ENCODE assay signal across 28 cellular contexts in genomic region chr2:105460048-105460732, GRCh38.
A peak's percentile ranks its signal among the peaks of the same experiment; 100 is the strongest.
DNase-seq lines count a peak whose midpoint lies in the region; ATAC-seq and TF ChIP-seq lines count a peak whose summit lies in the region.
"Had no signal": no experiment of that assay in that cellular context is flagged by ENCODE, and none has a peak within 500 bp of the region (broad histone marks: within the 10 kb centered on the region; RNA-seq: fewer than 3 reads in every experiment).

No MANE protein-coding gene starts in this region.

- H3K4me1 ChIP-seq in left ventricle myocardium inferior (peaks cover 6% of the 10 kb centered on the region), mesenchymal stem cell (ENCODE audit: control insufficient read depth, insufficient read depth, low read depth, low read length) (peaks cover 2% of the 10 kb centered on the region), thyroid gland (peaks cover 13 to 22% of the 10 kb centered on the region in 2 donors)

- no peak for TF ChIP-seq POLR2A in thyroid gland (IDR thresholded peaks at IDR 0.05)

- H2BK5ac ChIP-seq in mesenchymal stem cell (ENCODE audit: low read depth, low read length, poor library complexity, severe bottlenecking), result no peak overlapping the region

- peak overlapping the region; percentile 21 for H3K9ac ChIP-seq in mesenchymal stem cell (ENCODE audit: low read length)

- no peak overlapping the region for H2AFZ ChIP-seq in mesenchymal stem cell (ENCODE audit: low read depth, low read length)

- H2BK12ac ChIP-seq in mesenchymal stem cell (ENCODE audit: low read length in 2 of 2), result peak overlapping the region in 1 of 2 experiments; percentile 67

- 88% methylated on average over 6 of the region's 6 CpGs for WGBS in mesenchymal stem cell
- WGBS in thyroid gland, 2 donors, result 50 to 60% methylated on average over 6 of the region's 6 CpGs

- intact Hi-C loops in left cardiac atrium (cut with DNase I) (no loop called here), left ventricle myocardium inferior (cut with micrococcal nuclease) (no loop called here), thyroid gland (cut with DNase I) (no loop called here)

- no peak overlapping the region for H3K4me2 ChIP-seq in mesenchymal stem cell (ENCODE audit: low read length, poor library complexity, severe bottlenecking)

- H3K4me3 ChIP-seq in left ventricle myocardium inferior, result no peak overlapping the region
- H3K4me3 ChIP-seq in choroid plexus epithelial cell (ENCODE audit: low read depth, low read length), result no peak overlapping the region
- peak overlapping the region in 1 of 2 experiments; percentile 7 for H3K4me3 ChIP-seq in mesenchymal stem cell (ENCODE audit: insufficient read depth in 1 of 2, low read depth in 1 of 2, low read length in 2 of 2)
- H3K4me3 ChIP-seq in thyroid gland (replicated peaks in 1 of 3), result no peak overlapping the region
- H3K4me3 ChIP-seq: SJCRH30, transverse colon had no signal

- no peaks in the 10 kb centered on the region for H3K9me3 ChIP-seq in left ventricle myocardium inferior (replicated peaks)
- H3K9me3 ChIP-seq in mesenchymal stem cell (ENCODE audit: control insufficient read depth, low read length), result no peaks in the 10 kb centered on the region
- no peaks in the 10 kb centered on the region for H3K9me3 ChIP-seq in thyroid gland
- H3K9me3 ChIP-seq: transverse colon had no signal

- H3K27ac ChIP-seq in left ventricle myocardium inferior (replicated peaks), result no peak overlapping the region
- no peak overlapping the region for H3K27ac ChIP-seq in mesenchymal stem cell (ENCODE audit: low read length, poor library complexity, severe bottlenecking)
- H3K27ac ChIP-seq in thyroid gland, result peak overlapping the region; percentile 13 to 31 (median 15)
- H3K27ac ChIP-seq: SJCRH30, transverse colon had no signal

- H3K27me3 ChIP-seq in left ventricle myocardium inferior (ENCODE audit: low read depth), result no peaks in the 10 kb centered on the region
- no peaks in the 10 kb centered on the region for H3K27me3 ChIP-seq in mesenchymal stem cell (ENCODE audit: control insufficient read depth in 1 of 2, insufficient read depth in 1 of 2, low read length in 2 of 2)
- no peaks in the 10 kb centered on the region for H3K27me3 ChIP-seq in thyroid gland
- H3K27me3 ChIP-seq: SJCRH30, transverse colon had no signal

- no peak overlapping the region for H3K23ac ChIP-seq in mesenchymal stem cell (ENCODE audit: low read length in 2 of 2)

- DNase-seq in left cardiac atrium (no peak), left ventricle myocardium inferior (no peak), choroid plexus epithelial cell (ENCODE audit: low read depth) (peak; percentile 23), mesenchymal stem cell (no peak), thyroid gland (no peak), OCI-M1 (lab: John Stamatoyannopoulos, UW) (no peak), LoVo (ENCODE audit: low spot score) (no peak), ureter (ENCODE audit: low spot score) (no peak)
- DNase-seq: activated CD4-positive, alpha-beta T cell treated with anti-CD3 and anti-CD28 coated beads for 36 hours; activated CD8-positive, alpha-beta memory T cell treated with anti-CD3 and anti-CD28 coated beads for 24 hours; activated naive CD4-positive, alpha-beta T cell; activated T-cell treated with anti-CD3 and anti-CD28 coated beads, Interleukin-2, amount 50 U/mL, for 24 hours; anterior cingulate cortex; cerebellar nuclear complex; effector CD8-positive, alpha-beta T cell; EL; glutamatergic neuron; Karpas-422; left colon; naive thymus-derived CD8-positive, alpha-beta T cell; NCI-H1092; NCI-H2081; SJCRH30; stimulated activated CD4-positive, alpha-beta T cell treated with anti-CD3 and anti-CD28 coated beads, Interleukin-4, amount 100 ng/mL, for 4 hours; stimulated activated naive CD8-positive, alpha-beta T cell treated with anti-CD3 and anti-CD28 coated beads, Interleukin-15, Interleukin-2, amounts not matched to agents 100 U/mL and 50 U/mL, for 24 hours; T-helper 1 cell; transverse colon had no signal

- TF ChIP-seq CTCF in left ventricle myocardium inferior (IDR thresholded peaks at IDR 0.05; ENCODE audit: borderline replicate concordance) (no peak), choroid plexus epithelial cell (conservative IDR thresholded peaks at IDR 0.05; ENCODE audit: low read depth, low read length) (no peak), thyroid gland (IDR thresholded peaks at IDR 0.05) (no peak)

- peak overlapping the region in 1 of 2 experiments; percentile 38 for H3K18ac ChIP-seq in mesenchymal stem cell (ENCODE audit: low read depth in 1 of 2, low read length in 2 of 2)

- no peak overlapping the region for H3K4ac ChIP-seq in mesenchymal stem cell (ENCODE audit: low read depth in 1 of 2, low read length in 2 of 2)

- H2BK15ac ChIP-seq in mesenchymal stem cell (ENCODE audit: low read depth, poor library complexity, severe bottlenecking), result no peak overlapping the region

- no peak overlapping the region for H2BK120ac ChIP-seq in mesenchymal stem cell (ENCODE audit: low read depth, low read length)

- no peak overlapping the region for H2AK5ac ChIP-seq in mesenchymal stem cell (ENCODE audit: low read length, severe bottlenecking)

- peak; percentile 70 to 83 for ATAC-seq in left cardiac atrium
- ATAC-seq: activated CD4-positive, alpha-beta T cell treated with anti-CD3 and anti-CD28 coated beads for 36 hours; esophagus mucosa; left colon; naive thymus-derived CD8-positive, alpha-beta T cell; stimulated activated naive CD8-positive, alpha-beta T cell treated with anti-CD3 and anti-CD28 coated beads, Interleukin-15, Interleukin-2, amounts not matched to agents 100 U/mL and 50 U/mL, for 24 hours had no signal

- no peak overlapping the region for H3K14ac ChIP-seq in mesenchymal stem cell (ENCODE audit: low read length in 2 of 2)

- no peaks in the 10 kb centered on the region for H3K36me3 ChIP-seq in left ventricle myocardium inferior
- H3K36me3 ChIP-seq in mesenchymal stem cell (ENCODE audit: control insufficient read depth in 1 of 2, insufficient read depth in 2 of 2, low read depth in 1 of 2, low read length in 2 of 2), result no peaks in the 10 kb centered on the region
- no peaks in the 10 kb centered on the region for H3K36me3 ChIP-seq in thyroid gland
- H3K36me3 ChIP-seq: SJCRH30, transverse colon had no signal

- peak overlapping the region; percentile 52 for H4K91ac ChIP-seq in mesenchymal stem cell (ENCODE audit: low read length)

- H3K79me1 ChIP-seq in mesenchymal stem cell (replicated peaks; ENCODE audit: low read length, poor library complexity, severe bottlenecking), result no peaks in the 10 kb centered on the region

- peak overlapping the region; percentile 12 for H4K8ac ChIP-seq in mesenchymal stem cell (ENCODE audit: low read length)

Comparison
In these comparisons a context has a peak if more than half of its experiments do, and no peak if none do; other contexts are left out.
1. H3K27ac ChIP-seq: peak in thyroid gland (3 of 3); none in left ventricle myocardium inferior (single experiment) and mesenchymal stem cell (single experiment).